In the genomic region with DNA sequence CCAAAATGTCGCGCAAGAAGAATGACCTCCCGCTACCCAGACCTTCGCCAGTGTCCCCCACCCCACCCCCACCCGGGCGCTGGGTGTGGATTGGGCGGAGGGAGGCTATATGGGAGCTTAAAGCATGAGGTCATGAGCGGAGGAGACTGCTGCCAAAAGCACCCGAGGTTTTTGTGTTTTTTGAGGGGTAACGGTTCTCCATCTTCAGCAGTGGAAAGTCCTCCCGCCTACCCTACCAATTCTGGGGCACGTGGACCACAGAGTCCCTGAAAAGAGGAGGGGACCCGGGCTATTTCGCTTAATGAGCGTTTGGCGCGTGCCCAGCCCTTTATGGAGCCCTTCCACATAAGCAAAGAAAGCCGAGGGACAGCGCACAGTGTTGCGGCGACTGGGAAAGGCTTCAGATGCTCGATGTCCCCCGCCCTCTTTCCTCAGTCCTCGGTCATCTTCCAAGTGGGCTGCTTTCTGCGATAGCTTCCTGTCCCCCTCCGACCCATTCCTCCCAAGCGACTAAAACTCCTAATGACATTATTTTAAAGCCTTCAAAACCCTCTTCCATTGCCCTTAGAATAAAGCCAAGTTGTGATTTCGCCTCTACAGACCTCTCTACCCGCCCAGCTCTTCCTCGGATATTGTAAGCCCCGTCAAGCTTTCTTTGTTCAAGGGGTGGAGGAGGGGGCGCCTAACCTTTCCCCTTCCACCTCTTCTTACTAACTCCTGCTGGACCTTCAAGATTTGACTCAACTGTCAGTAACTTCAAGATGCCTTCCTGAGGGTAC, we compare ENCODE assay signal across 1 cellular context.
TF ChIP-seq lines count a peak whose summit lies in the region.

No MANE protein-coding gene starts in this region.

TF ChIP-seq in IMR-90, 13 proteins besides CTCF, POLR2A, EP300 and RAD21:
- TF ChIP-seq BHLHE40 (IDR thresholded peaks at IDR 0.05; ENCODE audit: low read depth, low read length) (0 out of 2 replicates have a peak, but pooled peaks have one; percentile 6), CEBPB (IDR thresholded peaks at IDR 0.05; ENCODE audit: low read depth, low read length) (no peak)
